Comparison of ENCODE assay signal across 6 cellular contexts in genomic region chr19:10568444-10568825, GRCh38. TPM values are rescaled to one million over a fixed set of nuclear protein-coding genes. Genes with fewer than 3 reads are reported as not detected.
DNase-seq lines count a peak whose midpoint lies in the region; ATAC-seq and TF ChIP-seq lines count a peak whose summit lies in the region.

No MANE protein-coding gene starts in this region.

- no peak for TF ChIP-seq RAD21 in SK-N-SH (IDR thresholded peaks at IDR 0.05; ENCODE audit: low read length)

- H3K4me1 ChIP-seq in SK-N-SH (ENCODE audit: control insufficient read depth in 1 of 2, insufficient read depth in 2 of 2, low read depth in 1 of 2, low read length in 1 of 2) (peaks cover 8 to 32% of the 10 kb centered on the region in 2 experiments; a peak in 3 of 4 replicates), SJSA1 (replicated peaks) (peaks cover 29% of the 10 kb centered on the region), fibroblast of lung (ENCODE audit: control insufficient read depth, extremely low read depth, insufficient read depth, low read length) (peaks cover 18% of the 10 kb centered on the region)

- H4K20me1 ChIP-seq in SK-N-SH (ENCODE audit: insufficient read depth) (no peaks in the 10 kb centered on the region), fibroblast of lung (ENCODE audit: control insufficient read depth, extremely low read depth, insufficient read depth, low read length) (no peaks in the 10 kb centered on the region)

- H3K27ac ChIP-seq in SK-N-SH (ENCODE audit: low read depth in 2 of 2, low read length in 1 of 2) = peak overlapping the region in 1 of 2 experiments; percentile 24; a peak in 1 of 4 replicates
- no peak overlapping the region for H3K27ac ChIP-seq in SJSA1
- H3K27ac ChIP-seq in fibroblast of lung (ENCODE audit: insufficient read depth, low read length) = peak overlapping the region; percentile 54

- no peaks in the 10 kb centered on the region for H3K9me2 ChIP-seq in SK-N-SH

- H2AFZ ChIP-seq in SK-N-SH (ENCODE audit: low read depth) (peak overlapping the region; percentile 73), fibroblast of lung (ENCODE audit: low read length) (peak overlapping the region; percentile 35)

- CTCF ChIA-PET in SK-N-SH (lab: Yijun Ruan, JAX) = interaction anchor here (1.0 to 6.4 kb wide), 7 partner anchors 13 to 152 kb away, joined by 3 to 42 read pairs (median 7); no protein-coding TSS in a partner anchor

- POLR2A ChIA-PET in SK-N-SH (lab: Yijun Ruan, JAX) = interaction anchor here (1.3 kb wide), 1 partner anchor 16 kb away, joined by 4 read pairs; no protein-coding TSS in a partner anchor

- H3F3A ChIP-seq in SK-N-SH (replicated peaks; ENCODE audit: insufficient read depth) = peaks cover 13% of the 10 kb centered on the region

- peak overlapping the region; percentile 94 for H3K4me2 ChIP-seq in SK-N-SH
- H3K4me2 ChIP-seq in fibroblast of lung (ENCODE audit: extremely low read depth, insufficient read depth, low read length) = peak overlapping the region; percentile 85

- TF ChIP-seq CTCF in SK-N-SH (IDR thresholded peaks at IDR 0.05) = no peak
- no peak for TF ChIP-seq CTCF in fibroblast of lung (conservative IDR thresholded peaks at IDR 0.05 in 1 of 2, IDR thresholded peaks at IDR 0.05 in 1 of 2; ENCODE audit: low read depth in 1 of 2, low read length in 2 of 2)

- H3K27me3 ChIP-seq in SK-N-SH (ENCODE audit: insufficient read depth) (no peaks in the 10 kb centered on the region), SJSA1 (replicated peaks) (no peaks in the 10 kb centered on the region), fibroblast of lung (ENCODE audit: control insufficient read depth, insufficient read depth, low read length) (no peaks in the 10 kb centered on the region)

- H3K4me3 ChIP-seq in SK-N-SH (ENCODE audit: low read depth in 2 of 2, low read length in 1 of 2) = peak overlapping the region; percentile 70 to 76
- peak overlapping the region; percentile 87 for H3K4me3 ChIP-seq in SJSA1
- H3K4me3 ChIP-seq in fibroblast of lung (replicated peaks in 1 of 4; ENCODE audit: control extremely low read depth in 1 of 4, insufficient read depth in 1 of 4, low read depth in 3 of 4, low read length in 4 of 4) = peak overlapping the region; percentile 75 to 90 (median 86)

- no CpG with 5 or more reads among the region's 49 CpGs for WGBS in SK-N-SH (ENCODE audit: low lambda C conversion rate)

- H3K79me2 ChIP-seq in SK-N-SH (ENCODE audit: insufficient read depth) = peaks cover 37% of the 10 kb centered on the region
- peaks cover 29% of the 10 kb centered on the region for H3K79me2 ChIP-seq in fibroblast of lung (ENCODE audit: control insufficient read depth, insufficient read depth, low read length)

- TF ChIP-seq EP300 in SK-N-SH (IDR thresholded peaks at IDR 0.05; ENCODE audit: borderline replicate concordance in 1 of 2, low read depth in 1 of 2, low read length in 1 of 2) = no peak

- H3K36me3 ChIP-seq in SK-N-SH (replicated peaks in 1 of 2; ENCODE audit: control insufficient read depth in 1 of 2, insufficient read depth in 2 of 2, low read length in 1 of 2) (no peaks in the 10 kb centered on the region), SJSA1 (peaks cover 29% of the 10 kb centered on the region), fibroblast of lung (ENCODE audit: control insufficient read depth, insufficient read depth, low read length) (no peaks in the 10 kb centered on the region)

- DNase-seq in SK-N-SH (no peak), SJSA1 (ENCODE audit: low read depth in 1 of 2, low spot score in 2 of 2) (no peak), fibroblast of lung (ENCODE audit: low read depth in 2 of 2) (no peak), GDM1 (lab: John Stamatoyannopoulos, UW) (no peak)
- DNase-seq in stimulated activated CD4-positive, alpha-beta T cell treated with anti-CD3 and anti-CD28 coated beads, Interleukin-4, amount 100 ng/mL, for 24 hours = peak; percentile 45

- ATAC-seq in SK-N-SH treated with all-trans-retinoic acid at 6 μM for 48 hours = no peak

- no peaks in the 10 kb centered on the region for H3K9me3 ChIP-seq in SK-N-SH
- H3K9me3 ChIP-seq in SJSA1 (replicated peaks) = no peaks in the 10 kb centered on the region
- no peaks in the 10 kb centered on the region for H3K9me3 ChIP-seq in fibroblast of lung (ENCODE audit: control insufficient read depth, insufficient read depth, low read depth, low read length)

- H3K9ac ChIP-seq in SK-N-SH (peak overlapping the region; percentile 61), fibroblast of lung (ENCODE audit: insufficient read depth, low read length) (peak overlapping the region; percentile 62)

TF ChIP-seq in SK-N-SH, 30 proteins besides CTCF, POLR2A, EP300 and RAD21 (continues in another document):
- TF ChIP-seq ZBTB33 (IDR thresholded peaks at IDR 0.05; ENCODE audit: borderline replicate concordance, low read depth) (no peak), FOXM1 (IDR thresholded peaks at IDR 0.05; ENCODE audit: low read depth) (no peak)

TF ChIP-seq in SK-N-SH treated with all-trans-retinoic acid at 6 μM for 48 hours, 23 proteins besides CTCF, POLR2A, EP300 and RAD21 (continues in another document):
- TF ChIP-seq ZNF565 (CRISPR knock-in tag; conservative IDR thresholded peaks at IDR 0.05; ENCODE audit: low read depth) (no peak), TSHZ2 (CRISPR knock-in tag; IDR thresholded peaks at IDR 0.05) (no peak)

RNA-seq across cellular contexts. Expression of gene CDKN2D, which starts 0.3 kb away (rescaled TPM):
- polyA plus RNA-seq in SK-N-SH (2012; rRNA removed) (13.1 and 14.9 TPM in 2 replicates), fibroblast of lung (9.7 and 15.7 TPM in 2 replicates)
- polyA plus RNA-seq in SK-N-SH (2012; cell fraction: cytosol; rRNA removed) = 11.6 and 16.2 TPM in 2 replicates
- polyA plus RNA-seq in SK-N-SH (2012; cell fraction: nucleus; rRNA removed) = 5.4 and 5.7 TPM in 2 replicates
- 28.1 and 36.6 TPM in 2 replicates for total RNA-seq in SJSA1 (2014; rRNA removed; shearing (Covaris generic))
- 3.9 and 10.7 TPM in 2 replicates for total RNA-seq in fibroblast of lung
- polyA plus RNA-seq in fibroblast of lung (2012) = 8.5 and 17.1 TPM in 2 replicates
- polyA minus RNA-seq in fibroblast of lung (ENCODE audit: low replicate concordance) = 4.0 and 17.0 TPM in 2 replicates

RNA-seq across cellular contexts. Expression of gene KRI1, which starts 2.6 kb away (rescaled TPM):
- polyA plus RNA-seq in SK-N-SH (2012; rRNA removed) (23.3 and 26.7 TPM in 2 replicates), fibroblast of lung (9.4 and 12.6 TPM in 2 replicates)
- polyA plus RNA-seq in SK-N-SH (2012; cell fraction: cytosol; rRNA removed) = 17.4 and 23.7 TPM in 2 replicates
- 58.1 and 74.0 TPM in 2 replicates for polyA plus RNA-seq in SK-N-SH (2012; cell fraction: nucleus; rRNA removed)
- 15.2 and 19.2 TPM in 2 replicates for total RNA-seq in SJSA1 (2014; rRNA removed; shearing (Covaris generic))
- 8.6 and 10.0 TPM in 2 replicates for total RNA-seq in fibroblast of lung
- 11.8 and 15.9 TPM in 2 replicates for polyA plus RNA-seq in fibroblast of lung (2012)
- polyA minus RNA-seq in fibroblast of lung (ENCODE audit: low replicate concordance) = 7.6 and 17.5 TPM in 2 replicates

RNA-seq across cellular contexts. Expression of gene AP1M2, which starts 18.7 kb away (rescaled TPM):
- 0.05 and 0.30 TPM in 2 replicates for polyA plus RNA-seq in SK-N-SH (2012; rRNA removed)
- polyA plus RNA-seq in SK-N-SH (2012; cell fraction: cytosol; rRNA removed) = 0.21 and 0.42 TPM in 2 replicates
- polyA plus RNA-seq in SK-N-SH (2012; cell fraction: nucleus; rRNA removed) = 0.06 and 0.48 TPM in 2 replicates
- 4.9 and 9.9 TPM in 2 replicates for total RNA-seq in SJSA1 (2014; rRNA removed; shearing (Covaris generic))
- total RNA-seq in fibroblast of lung = 0.17 TPM in 1 of 2 replicates, not detected in the other
- 0.16 and 0.45 TPM in 2 replicates for polyA plus RNA-seq in fibroblast of lung
- 0.41 and 0.85 TPM in 2 replicates for polyA plus RNA-seq in fibroblast of lung (2012)
- not detected in 2 replicates for polyA minus RNA-seq in fibroblast of lung (ENCODE audit: low replicate concordance)

RNA-seq across cellular contexts. Expression of gene ATG4D, which starts 24.7 kb away (rescaled TPM):
- polyA plus RNA-seq in SK-N-SH (2012; rRNA removed) (19.7 and 22.6 TPM in 2 replicates), fibroblast of lung (7.2 and 12.8 TPM in 2 replicates)
- polyA plus RNA-seq in SK-N-SH (2012; cell fraction: cytosol; rRNA removed) = 8.8 and 15.2 TPM in 2 replicates
- 65.8 and 70.8 TPM in 2 replicates for polyA plus RNA-seq in SK-N-SH (2012; cell fraction: nucleus; rRNA removed)
- total RNA-seq in SJSA1 (2014; rRNA removed; shearing (Covaris generic)) = 39.2 and 39.4 TPM in 2 replicates
- total RNA-seq in fibroblast of lung = 13.4 and 14.9 TPM in 2 replicates
- polyA plus RNA-seq in fibroblast of lung (2012) = 12.5 and 19.3 TPM in 2 replicates
- 22.8 and 39.0 TPM in 2 replicates for polyA minus RNA-seq in fibroblast of lung (ENCODE audit: low replicate concordance)

RNA-seq across cellular contexts. Expression of gene S1PR5, which starts 51.2 kb away (rescaled TPM):
- polyA plus RNA-seq in SK-N-SH (2012; rRNA removed) = 0.32 and 0.36 TPM in 2 replicates
- polyA plus RNA-seq in SK-N-SH (2012; cell fraction: cytosol; rRNA removed) = 0.36 and 0.39 TPM in 2 replicates
- 0.21 and 0.24 TPM in 2 replicates for polyA plus RNA-seq in SK-N-SH (2012; cell fraction: nucleus; rRNA removed)
- 0.05 TPM in 1 of 2 replicates, not detected in the other for total RNA-seq in SJSA1 (2014; rRNA removed; shearing (Covaris generic))
- total RNA-seq in fibroblast of lung = under 0.01 TPM in 1 of 2 replicates, not detected in the other
- polyA plus RNA-seq in fibroblast of lung = 0.02 and 0.19 TPM in 2 replicates
- 0.15 TPM in 1 of 2 replicates, not detected in the other for polyA plus RNA-seq in fibroblast of lung (2012)
- not detected in 2 replicates for polyA minus RNA-seq in fibroblast of lung (ENCODE audit: low replicate concordance)
